ENCODE assay signal across 9 cellular contexts in genomic region chr1:52032124-52032784, GRCh38. TPM values are rescaled to one million over a fixed set of nuclear protein-coding genes. Genes with fewer than 3 reads are reported as not detected.
DNase-seq lines count a peak whose midpoint lies in the region; ATAC-seq, FAIRE-seq and TF ChIP-seq lines count a peak whose summit lies in the region.
"Had no signal": no experiment of that assay in that cellular context is flagged by ENCODE, and none has a peak within 500 bp of the region (broad histone marks: within the 10 kb centered on the region; RNA-seq: fewer than 3 reads in every experiment).

No MANE protein-coding gene starts in this region.

- peaks cover 24 to 25% of the 10 kb centered on the region in 2 donors for H3K36me3 Mint-ChIP-seq in activated naive CD4-positive, alpha-beta T cell treated with anti-CD3 and anti-CD28 coated beads, Interleukin-2, amount 50 U/mL, for 72 hours

- ATAC-seq in HG02973 (IDR thresholded peaks at IDR 0.05; ENCODE audit: unreplicated experiment) (peak; percentile 40), left lung (no peak), upper lobe of right lung (no peak)
- ATAC-seq in activated naive CD4-positive, alpha-beta T cell treated with anti-CD3 and anti-CD28 coated beads, Interleukin-2, amount 50 U/mL, for 72 hours: peak in 1 of 2 donors; percentile 19

- intact Hi-C loops in left lung (cut with DNase I): no loop called here
- intact Hi-C loops in upper lobe of right lung (cut with DNase I): no loop called here
- intact Hi-C loops in posterior cingulate gyrus (cut with DNase I): no loop called here

- no peaks in the 10 kb centered on the region for H3K9me3 Mint-ChIP-seq in activated naive CD4-positive, alpha-beta T cell treated with anti-CD3 and anti-CD28 coated beads, Interleukin-2, amount 50 U/mL, for 72 hours

- peaks cover 14 to 45% of the 10 kb centered on the region in 2 donors for H3K4me1 ChIP-seq in left lung
- H3K4me1 ChIP-seq in upper lobe of right lung: peaks cover 22% of the 10 kb centered on the region

- H3K27ac ChIP-seq in left lung: peak overlapping the region in 1 of 2 donors; percentile 93
- H3K27ac ChIP-seq in upper lobe of right lung: peak overlapping the region; percentile 92

- TF ChIP-seq CTCF in left lung (IDR thresholded peaks at IDR 0.05): no peak
- no peak for TF ChIP-seq CTCF in upper lobe of right lung (IDR thresholded peaks at IDR 0.05)

- H3K9me3 ChIP-seq in left lung (no peaks in the 10 kb centered on the region), upper lobe of right lung (no peaks in the 10 kb centered on the region)

- no peak for TF ChIP-seq POLR2A in GM12892 (IDR thresholded peaks at IDR 0.05; ENCODE audit: low read depth, low read length)

- H3K27ac Mint-ChIP-seq in activated naive CD4-positive, alpha-beta T cell treated with anti-CD3 and anti-CD28 coated beads, Interleukin-2, amount 50 U/mL, for 72 hours: peak overlapping the region; percentile 93 to 99

- H3K4me3 ChIP-seq in left lung: peak overlapping the region; percentile 75 to 92
- peak overlapping the region; percentile 81 for H3K4me3 ChIP-seq in upper lobe of right lung

- H3K27me3 ChIP-seq in left lung (no peaks in the 10 kb centered on the region), upper lobe of right lung (no peaks in the 10 kb centered on the region)

- peaks cover 0 to 10% of the 10 kb centered on the region in 2 donors for H3K36me3 ChIP-seq in left lung
- peaks cover 3% of the 10 kb centered on the region for H3K36me3 ChIP-seq in upper lobe of right lung

- peak; percentile 27 for DNase-seq in GM12892 (ENCODE audit: insufficient read length)
- peak in 1 of 2 donors; percentile 13 for DNase-seq in activated naive CD4-positive, alpha-beta T cell treated with anti-CD3 and anti-CD28 coated beads, Interleukin-2, amount 50 U/mL, for 72 hours (ENCODE audit: low spot score in 2 of 2)
- DNase-seq in left lung: no peak
- DNase-seq in upper lobe of right lung: no peak
- DNase-seq in T-helper 9 cell: no peak
- DNase-seq in pons (ENCODE audit: low spot score): no peak
- DNase-seq in posterior cingulate gyrus: no peak

- peak; percentile 58 for FAIRE-seq in GM12892 (lab: Jason Lieb, UNC)
- FAIRE-seq: TTC549 had no signal

RNA-seq across cellular contexts. Expression of gene KTI12, which starts 1.4 kb away (rescaled TPM):
- 9.3 TPM for polyA plus RNA-seq in GM12892 (2012; ENCODE audit: missing spikeins)
- total RNA-seq in activated naive CD4-positive, alpha-beta T cell treated with anti-CD3 and anti-CD28 coated beads, Interleukin-2, amount 50 U/mL, for 72 hours: 10 to 100 TPM; 12.2 to 12.3 TPM
- total RNA-seq in left lung (1 to 10 TPM; 7.2 to 8.6 TPM), upper lobe of right lung (7.3 TPM)

RNA-seq across cellular contexts. Expression of gene TXNDC12, which starts 22.7 kb away (rescaled TPM):
- polyA plus RNA-seq in GM12892 (2012; ENCODE audit: missing spikeins): 14.7 TPM
- 10 to 100 TPM; 42.8 to 45.0 TPM for total RNA-seq in activated naive CD4-positive, alpha-beta T cell treated with anti-CD3 and anti-CD28 coated beads, Interleukin-2, amount 50 U/mL, for 72 hours
- total RNA-seq in left lung (10 to 100 TPM; 43.5 to 52.3 TPM), upper lobe of right lung (44.8 TPM)

RNA-seq across cellular contexts. Expression of gene BTF3L4, which starts 23.8 kb away (rescaled TPM):
- 59.4 TPM for polyA plus RNA-seq in GM12892 (2012; ENCODE audit: missing spikeins)
- total RNA-seq in activated naive CD4-positive, alpha-beta T cell treated with anti-CD3 and anti-CD28 coated beads, Interleukin-2, amount 50 U/mL, for 72 hours: 10 to 100 TPM; 28.8 to 29.9 TPM
- total RNA-seq in left lung (10 to 100 TPM; 35.6 to 45.5 TPM), upper lobe of right lung (34.2 TPM)

RNA-seq across cellular contexts. Expression of gene RAB3B, which starts 41.8 kb away (rescaled TPM):
- 0.04 TPM for polyA plus RNA-seq in GM12892 (2012; ENCODE audit: missing spikeins)
- under 1 TPM; 0.08 to 0.34 TPM for total RNA-seq in activated naive CD4-positive, alpha-beta T cell treated with anti-CD3 and anti-CD28 coated beads, Interleukin-2, amount 50 U/mL, for 72 hours
- total RNA-seq in left lung (under 1 TPM; 0.05 to 0.06 TPM), upper lobe of right lung (not detected)
